In the genomic region with DNA sequence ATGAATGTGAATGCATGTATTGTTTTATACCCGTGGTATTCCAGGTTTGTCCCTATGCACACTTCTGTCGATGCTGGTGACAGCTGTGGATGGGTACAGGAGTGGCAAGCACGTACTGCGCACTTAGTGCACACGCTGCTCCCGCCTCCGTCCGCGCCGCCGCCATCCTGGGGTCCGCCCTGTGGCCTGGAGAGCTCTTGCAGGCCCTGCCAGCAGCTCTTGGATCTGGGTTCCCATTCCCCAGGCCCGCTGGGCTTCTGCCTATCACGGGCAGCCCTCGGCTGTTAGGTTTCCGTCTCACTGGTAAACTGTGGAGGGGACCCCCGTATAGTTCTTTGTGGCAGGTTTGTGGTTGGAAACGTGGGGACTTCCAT, we compare ENCODE assay signal across 13 cellular contexts. TPM values are rescaled to one million over a fixed set of nuclear protein-coding genes. Genes with fewer than 3 reads are reported as not detected.
DNase-seq lines count a peak whose midpoint lies in the region; ATAC-seq, FAIRE-seq and TF ChIP-seq lines count a peak whose summit lies in the region.
"Had no signal": no experiment of that assay in that cellular context is flagged by ENCODE, and none has a peak within 500 bp of the region (broad histone marks: within the 10 kb centered on the region; RNA-seq: fewer than 3 reads in every experiment).

No MANE protein-coding gene starts in this region.

- no peaks in the 10 kb centered on the region for H3K9me3 Mint-ChIP-seq in activated T-helper 17 cell treated with anti-CD3 and anti-CD28 coated beads, Interleukin-2, amount 50 U/mL, for 72 hours
- H3K9me3 Mint-ChIP-seq: activated B cell treated with CpG ODN at 0.5 μM for 24 hours had no signal

- H2AK9ac ChIP-seq in IMR-90 (replicated peaks; ENCODE audit: low read depth, low read length, poor library complexity) = peak overlapping the region; percentile 85

- peaks cover 12% of the 10 kb centered on the region for H3K27me3 Mint-ChIP-seq in activated T-helper 17 cell treated with anti-CD3 and anti-CD28 coated beads, Interleukin-2, amount 50 U/mL, for 72 hours
- H3K27me3 Mint-ChIP-seq: activated B cell treated with CpG ODN at 0.5 μM for 24 hours had no signal

- H3K27me3 ChIP-seq in IMR-90 (ENCODE audit: control insufficient read depth, insufficient read depth, low read length) (no peaks in the 10 kb centered on the region), duodenal mucosa (ENCODE audit: control insufficient read depth in 1 of 2, insufficient read depth in 2 of 2, low read length in 2 of 2) (peaks cover 0 to 5% of the 10 kb centered on the region in 2 donors), liver (ENCODE audit: control insufficient read depth in 4 of 4, insufficient read depth in 4 of 4, low read length in 3 of 4) (no peaks in the 10 kb centered on the region)

- peak overlapping the region; percentile 65; the same call in 1 of the 2 replicates for H3K4me2 ChIP-seq in IMR-90 (ENCODE audit: low read depth, low read length)

- no peak overlapping the region for H4K91ac ChIP-seq in IMR-90 (ENCODE audit: insufficient read depth, low read depth, low read length)

- H2BK20ac ChIP-seq in IMR-90 (ENCODE audit: low read depth, low read length) = no peak overlapping the region

- no peak overlapping the region for H3K4me3 Mint-ChIP-seq in activated T-helper 17 cell treated with anti-CD3 and anti-CD28 coated beads, Interleukin-2, amount 50 U/mL, for 72 hours

- H3K56ac ChIP-seq in IMR-90 (ENCODE audit: extremely low read depth, insufficient read depth, low read length) = no peak overlapping the region

- no peak overlapping the region for H3K4ac ChIP-seq in IMR-90 (ENCODE audit: low read depth, low read length)

- ATAC-seq in IMR-90 (ENCODE audit: low read depth) = no peak
- no peak for ATAC-seq in activated T-helper 17 cell treated with anti-CD3 and anti-CD28 coated beads, Interleukin-2, amount 50 U/mL, for 72 hours (replicated peaks)
- no peak for ATAC-seq in HG02623 (IDR thresholded peaks at IDR 0.05; ENCODE audit: unreplicated experiment)

- POLR2A ChIA-PET in IMR-90 (lab: Charles Lee; ENCODE audit: unreplicated experiment) = interaction anchor here (0.6 kb wide), 1 partner anchor 74 kb away, joined by 3 read pairs; no protein-coding TSS in a partner anchor

- H2AK5ac ChIP-seq in IMR-90 (ENCODE audit: low read depth, low read length) = peak overlapping the region; percentile 70

- H3K36me3 ChIP-seq in IMR-90 (ENCODE audit: control insufficient read depth, insufficient read depth, low read length) (no peaks in the 10 kb centered on the region), duodenal mucosa (ENCODE audit: control insufficient read depth in 1 of 2, insufficient read depth in 2 of 2, low read length in 2 of 2) (peaks cover 6% of the 10 kb centered on the region in 2 donors), liver (ENCODE audit: control insufficient read depth in 4 of 4, insufficient read depth in 3 of 4, low read depth in 1 of 4, low read length in 3 of 4) (no peaks in the 10 kb centered on the region)

- CTCF ChIA-PET in IMR-90 (lab: Yijun Ruan, JAX) = no interaction called here

- H4K20me1 ChIP-seq in IMR-90 (ENCODE audit: insufficient read depth, low read length) = peaks cover 86% of the 10 kb centered on the region

- no peak overlapping the region for H4K5ac ChIP-seq in IMR-90 (ENCODE audit: low read depth, low read length)

- peak overlapping the region in 1 of 2 experiments; percentile 58; a peak in 2 of 4 replicates for H4K8ac ChIP-seq in IMR-90 (ENCODE audit: low read depth in 2 of 2, low read length in 2 of 2)

- H2BK5ac ChIP-seq in IMR-90 (ENCODE audit: low read depth, low read length, poor library complexity, severe bottlenecking) = peak overlapping the region; percentile 12

- H3K23ac ChIP-seq in IMR-90 (ENCODE audit: low read depth, low read length) = peak overlapping the region; percentile 58

- FAIRE-seq in HTR-8/SVneo (lab: Jason Lieb, UNC) = no peak

- no peak overlapping the region for H3K27ac Mint-ChIP-seq in activated T-helper 17 cell treated with anti-CD3 and anti-CD28 coated beads, Interleukin-2, amount 50 U/mL, for 72 hours
- H3K27ac Mint-ChIP-seq: activated B cell treated with CpG ODN at 0.5 μM for 24 hours had no signal

- no peak for TF ChIP-seq POLR2A in IMR-90 (IDR thresholded peaks at IDR 0.05; ENCODE audit: low read depth, low read length)

- H3K4me1 ChIP-seq in IMR-90 (ENCODE audit: control insufficient read depth, insufficient read depth, low read length) (peaks cover 22% of the 10 kb centered on the region), duodenal mucosa (ENCODE audit: control insufficient read depth in 1 of 2, insufficient read depth in 2 of 2, low read length in 2 of 2) (peaks cover 58 to 76% of the 10 kb centered on the region in 2 donors), liver (ENCODE audit: control insufficient read depth in 4 of 4, insufficient read depth in 4 of 4, low read length in 3 of 4) (peaks cover 24 to 72% (median 48%) of the 10 kb centered on the region in 4 donors)

- no peak overlapping the region for H3K18ac ChIP-seq in IMR-90 (ENCODE audit: low read depth, low read length)

- DNase-seq in IMR-90 (no peak), substantia nigra (lab: John Stamatoyannopoulos, UW) (no peak), HTR-8/SVneo (ENCODE audit: insufficient read length, low spot score) (no peak)
- DNase-seq in activated CD8-positive, alpha-beta memory T cell treated with anti-CD3 and anti-CD28 coated beads, Interleukin-2, amount 50 U/mL, for 48 hours = no peak
- DNase-seq: activated B cell treated with CpG ODN at 0.5 μM for 24 hours; activated gamma-delta T cell; erythroblast; NCI-H2029 treated with DMSO at 0.1 percent for 48 hours; stimulated activated CD4-positive, alpha-beta T cell treated with anti-CD3 and anti-CD28 coated beads, Interleukin-2, amount 100 ng/mL, for 48 hours had no signal

- no peak overlapping the region for H2BK15ac ChIP-seq in IMR-90 (ENCODE audit: low read depth, low read length)

- H3K9ac ChIP-seq in IMR-90 (ENCODE audit: low read depth, low read length) = peak overlapping the region; percentile 52
- H3K9ac ChIP-seq in duodenal mucosa (ENCODE audit: low read depth in 1 of 2, low read length in 2 of 2) = peak overlapping the region; percentile 85 to 98
- H3K9ac ChIP-seq in liver (ENCODE audit: low read depth in 1 of 2, low read length in 2 of 2) = peak overlapping the region in 1 of 2 donors; percentile 59

- intact Hi-C loops in IMR-90 (cut with micrococcal nuclease) = no loop called here

- TF ChIP-seq RAD21 in IMR-90 (IDR thresholded peaks at IDR 0.05; ENCODE audit: low read length) (no peak), liver (IDR thresholded peaks at IDR 0.05) (no peak)

- H3K9me3 ChIP-seq in IMR-90 (ENCODE audit: control insufficient read depth, insufficient read depth, low read length) (no peaks in the 10 kb centered on the region), duodenal mucosa (ENCODE audit: control insufficient read depth in 1 of 2, low read length in 2 of 2) (no peaks in the 10 kb centered on the region), liver (ENCODE audit: control insufficient read depth in 4 of 4, low read length in 3 of 4) (no peaks in the 10 kb centered on the region)

- peak overlapping the region; percentile 49; the same call in 1 of the 2 replicates for H3K14ac ChIP-seq in IMR-90 (replicated peaks; ENCODE audit: low read depth, low read length)

- BruUV-seq in IMR-90 (replicated peaks; lab: Mats Ljungman, UMichigan) = no TSS peak

- peaks cover 4 to 74% of the 10 kb centered on the region in 2 experiments; a peak in 3 of 4 replicates for H3K79me1 ChIP-seq in IMR-90 (ENCODE audit: low read depth in 1 of 2, low read length in 2 of 2)

- WGBS in IMR-90 (ENCODE audit: extremely low coverage in 2 of 2, insufficient read length in 1 of 2), 2 experiments = 84% methylated on average over 11 of the region's 18 CpGs; no CpG with 5 or more reads in 1 of the 2 experiments
- 59% methylated on average over 18 of the region's 18 CpGs for WGBS in liver

- in situ Hi-C loops in IMR-90 (cut with MboI; ENCODE audit: low sequenced_read_pairs) = no loop called here

- no peaks in the 10 kb centered on the region for H3K36me3 Mint-ChIP-seq in activated T-helper 17 cell treated with anti-CD3 and anti-CD28 coated beads, Interleukin-2, amount 50 U/mL, for 72 hours (ENCODE audit: low read depth)

- peaks cover 12% of the 10 kb centered on the region; the same call in 1 of the 2 replicates for H3K9me1 ChIP-seq in IMR-90 (ENCODE audit: insufficient read depth, low read length)

- dilution Hi-C loops in IMR-90 (cut with HindIII; ENCODE audit: low sequenced_read_pairs, unreplicated experiment) = no loop called here

- H3K4me3 ChIP-seq in IMR-90 (ENCODE audit: insufficient read depth, low read depth, low read length) (no peak overlapping the region), duodenal mucosa (ENCODE audit: low read depth in 1 of 2, low read length in 2 of 2) (peak overlapping the region; percentile 85 to 92), liver (ENCODE audit: low read depth in 1 of 3, low read length in 3 of 3) (peak overlapping the region in 1 of 3 donors; percentile 15)

- peak overlapping the region; percentile 50 for H2AFZ ChIP-seq in IMR-90 (replicated peaks; ENCODE audit: low read length, poor library complexity)

- H2BK120ac ChIP-seq in IMR-90 (ENCODE audit: low read depth, low read length) = no peak overlapping the region

- peaks cover 9% of the 10 kb centered on the region for H3K4me1 Mint-ChIP-seq in activated T-helper 17 cell treated with anti-CD3 and anti-CD28 coated beads, Interleukin-2, amount 50 U/mL, for 72 hours

- TF ChIP-seq CTCF in IMR-90 (conservative IDR thresholded peaks at IDR 0.05; ENCODE audit: low read depth, low read length) = no peak
- TF ChIP-seq CTCF in liver (IDR thresholded peaks at IDR 0.05; ENCODE audit: low read depth, low read length, missing input control) = no peak

- H3K27ac ChIP-seq in IMR-90 (ENCODE audit: insufficient read depth, low read length) = peak overlapping the region; percentile 47; the same call in 1 of the 2 replicates
- peak overlapping the region; percentile 82 for H3K27ac ChIP-seq in duodenal mucosa (ENCODE audit: low read depth, low read length)
- peak overlapping the region; percentile 75 to 76 for H3K27ac ChIP-seq in liver (ENCODE audit: low read depth in 1 of 2, low read length in 2 of 2)
- H3K27ac ChIP-seq in substantia nigra (ENCODE audit: low read depth, low read length, poor library complexity, severe bottlenecking) = peak overlapping the region; percentile 43

RNA-seq across cellular contexts. Expression of gene GNA11, which starts 4.0 kb away (rescaled TPM):
- total RNA-seq in IMR-90 (2012; rRNA removed) = 25.5 and 34.4 TPM in 2 replicates
- polyA plus RNA-seq in IMR-90 (2012; rRNA removed) = 33.3 and 44.5 TPM in 2 replicates
- polyA plus RNA-seq in IMR-90 (2012; cell fraction: cytosol; rRNA removed) = 29.2 and 50.1 TPM in 2 replicates
- polyA plus RNA-seq in IMR-90 (2012; cell fraction: nucleus; rRNA removed; ENCODE audit: low replicate concordance) = 24.5 and 49.2 TPM in 2 replicates
- 10 to 100 TPM; 16.9 to 19.6 TPM for total RNA-seq in liver
- polyA plus RNA-seq in liver = 10 to 100 TPM; 12.5 to 20.2 TPM
- 1 to 10 TPM; 1.9 to 2.6 TPM for total RNA-seq in activated T-helper 17 cell treated with anti-CD3 and anti-CD28 coated beads, Interleukin-2, amount 50 U/mL, for 72 hours

RNA-seq across cellular contexts. Expression of gene TLE5, which starts 35.8 kb away (rescaled TPM):
- 119 and 121 TPM in 2 replicates for total RNA-seq in IMR-90 (2012; rRNA removed)
- 407 and 444 TPM in 2 replicates for polyA plus RNA-seq in IMR-90 (2012; rRNA removed)
- polyA plus RNA-seq in IMR-90 (2012; cell fraction: cytosol; rRNA removed) = 218 and 593 TPM in 2 replicates
- polyA plus RNA-seq in IMR-90 (2012; cell fraction: nucleus; rRNA removed; ENCODE audit: low replicate concordance) = 457 and 800 TPM in 2 replicates
- 10 to 100 TPM; 48.0 to 61.7 TPM for total RNA-seq in liver
- polyA plus RNA-seq in liver = 100 to 1,000 TPM in 1 of 2 donors, 10 to 100 TPM in 1; 47.2 to 166 TPM
- total RNA-seq in activated T-helper 17 cell treated with anti-CD3 and anti-CD28 coated beads, Interleukin-2, amount 50 U/mL, for 72 hours = 100 to 1,000 TPM; 348 to 436 TPM

RNA-seq across cellular contexts. Expression of gene GNA15, which starts 37.7 kb away (rescaled TPM):
- total RNA-seq in IMR-90 (2012; rRNA removed) (0.18 and 0.28 TPM in 2 replicates), liver (10 to 100 TPM in 1 of 2 donors, 1 to 10 TPM in 1; 1.6 to 10.4 TPM)
- polyA plus RNA-seq in IMR-90 (2012; rRNA removed) (0.04 TPM in 1 of 2 replicates, not detected in the other), liver (1 to 10 TPM in 1 of 2 donors, under 1 TPM in 1; 0.11 to 1.2 TPM)
- 0.04 TPM in 1 of 2 replicates, not detected in the other for polyA plus RNA-seq in IMR-90 (2012; cell fraction: cytosol; rRNA removed)
- 0.33 and 0.40 TPM in 2 replicates for polyA plus RNA-seq in IMR-90 (2012; cell fraction: nucleus; rRNA removed; ENCODE audit: low replicate concordance)
- 100 to 1,000 TPM; 202 to 297 TPM for total RNA-seq in activated T-helper 17 cell treated with anti-CD3 and anti-CD28 coated beads, Interleukin-2, amount 50 U/mL, for 72 hours

Comparison
In these comparisons a context has a peak if more than half of its experiments do, and no peak if none do; other contexts are left out.
1. RNA of gene GNA15, which starts 37.7 kb away (total RNA-seq): 202 to 297 TPM in activated T-helper 17 cell treated with anti-CD3 and anti-CD28 coated beads, Interleukin-2, amount 50 U/mL, for 72 hours; 1.6 to 10.4 TPM in liver and 0.18 to 0.28 TPM in IMR-90; every median in the first group is over 10 times any median in the second.
2. Peak in every context shown above with its lines, with median percentiles within 50 percentile points of each other: H3K27ac ChIP-seq.